ENCODE assay signal across 1 cellular context in the genomic region with DNA sequence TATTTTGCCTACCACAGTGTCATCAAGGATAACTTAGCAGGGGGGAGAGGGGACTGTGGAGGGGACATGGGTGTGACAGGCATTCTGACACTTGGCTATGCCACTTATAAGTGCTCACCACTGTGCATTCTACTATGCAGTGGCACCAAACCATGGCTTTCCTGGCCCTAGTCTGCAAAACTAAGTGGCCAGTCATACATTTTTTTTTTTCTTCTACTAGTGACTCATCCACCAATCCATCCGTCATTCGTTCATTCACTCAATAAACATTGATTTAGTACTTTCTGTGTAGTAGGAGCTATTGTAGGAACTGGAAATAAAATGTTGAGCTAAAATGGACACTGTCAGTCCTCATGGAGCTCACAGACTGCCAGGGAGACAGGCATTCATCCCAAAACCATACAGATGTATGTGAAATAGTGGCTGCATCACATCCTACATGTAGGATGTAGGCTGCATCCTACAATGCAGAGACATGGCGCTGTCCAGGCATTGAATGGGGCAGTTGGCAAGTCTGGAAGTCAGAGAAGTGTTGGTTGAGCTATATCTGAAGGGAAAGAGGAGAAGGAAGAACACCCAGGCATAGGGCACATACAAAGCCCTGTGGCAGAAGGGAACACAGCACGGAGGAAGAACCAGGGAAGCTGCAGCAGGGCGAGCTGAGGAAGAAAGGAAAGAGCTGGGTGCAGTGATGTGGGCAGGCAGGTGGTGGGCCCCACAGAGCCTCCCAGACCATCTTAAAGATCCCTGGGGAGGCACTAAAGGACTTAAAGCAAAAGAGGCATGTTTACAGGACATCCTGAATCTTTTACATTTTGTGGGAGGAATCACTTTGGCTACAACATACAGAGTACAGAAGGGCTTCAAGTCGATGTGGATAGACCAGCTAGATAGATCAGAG.
TF ChIP-seq lines count a peak whose summit lies in the region.

No MANE protein-coding gene starts in this region.

TF ChIP-seq in SK-N-SH, 30 proteins besides CTCF, POLR2A, EP300 and RAD21 (continued from another document):
- TF ChIP-seq, protein P1, sequence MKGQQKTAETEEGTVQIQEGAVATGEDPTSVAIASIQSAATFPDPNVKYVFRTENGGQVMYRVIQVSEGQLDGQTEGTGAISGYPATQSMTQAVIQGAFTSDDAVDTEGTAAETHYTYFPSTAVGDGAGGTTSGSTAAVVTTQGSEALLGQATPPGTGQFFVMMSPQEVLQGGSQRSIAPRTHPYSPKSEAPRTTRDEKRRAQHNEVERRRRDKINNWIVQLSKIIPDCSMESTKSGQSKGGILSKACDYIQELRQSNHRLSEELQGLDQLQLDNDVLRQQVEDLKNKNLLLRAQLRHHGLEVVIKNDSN (IDR thresholded peaks at IDR 0.05; ENCODE audit: borderline replicate concordance, low read depth): no peak
- TF ChIP-seq, protein P2, sequence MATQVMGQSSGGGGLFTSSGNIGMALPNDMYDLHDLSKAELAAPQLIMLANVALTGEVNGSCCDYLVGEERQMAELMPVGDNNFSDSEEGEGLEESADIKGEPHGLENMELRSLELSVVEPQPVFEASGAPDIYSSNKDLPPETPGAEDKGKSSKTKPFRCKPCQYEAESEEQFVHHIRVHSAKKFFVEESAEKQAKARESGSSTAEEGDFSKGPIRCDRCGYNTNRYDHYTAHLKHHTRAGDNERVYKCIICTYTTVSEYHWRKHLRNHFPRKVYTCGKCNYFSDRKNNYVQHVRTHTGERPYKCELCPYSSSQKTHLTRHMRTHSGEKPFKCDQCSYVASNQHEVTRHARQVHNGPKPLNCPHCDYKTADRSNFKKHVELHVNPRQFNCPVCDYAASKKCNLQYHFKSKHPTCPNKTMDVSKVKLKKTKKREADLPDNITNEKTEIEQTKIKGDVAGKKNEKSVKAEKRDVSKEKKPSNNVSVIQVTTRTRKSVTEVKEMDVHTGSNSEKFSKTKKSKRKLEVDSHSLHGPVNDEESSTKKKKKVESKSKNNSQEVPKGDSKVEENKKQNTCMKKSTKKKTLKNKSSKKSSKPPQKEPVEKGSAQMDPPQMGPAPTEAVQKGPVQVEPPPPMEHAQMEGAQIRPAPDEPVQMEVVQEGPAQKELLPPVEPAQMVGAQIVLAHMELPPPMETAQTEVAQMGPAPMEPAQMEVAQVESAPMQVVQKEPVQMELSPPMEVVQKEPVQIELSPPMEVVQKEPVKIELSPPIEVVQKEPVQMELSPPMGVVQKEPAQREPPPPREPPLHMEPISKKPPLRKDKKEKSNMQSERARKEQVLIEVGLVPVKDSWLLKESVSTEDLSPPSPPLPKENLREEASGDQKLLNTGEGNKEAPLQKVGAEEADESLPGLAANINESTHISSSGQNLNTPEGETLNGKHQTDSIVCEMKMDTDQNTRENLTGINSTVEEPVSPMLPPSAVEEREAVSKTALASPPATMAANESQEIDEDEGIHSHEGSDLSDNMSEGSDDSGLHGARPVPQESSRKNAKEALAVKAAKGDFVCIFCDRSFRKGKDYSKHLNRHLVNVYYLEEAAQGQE (IDR thresholded peaks at IDR 0.05; ENCODE audit: low read depth, low read length): peak; percentile 52; the same call in 1 of the 2 replicates
- no peak for TF ChIP-seq RFX5 (IDR thresholded peaks at IDR 0.05; ENCODE audit: low read length)
- TF ChIP-seq TEAD4 (IDR thresholded peaks at IDR 0.05; ENCODE audit: borderline replicate concordance, insufficient read depth): no peak
- TF ChIP-seq FOXM1 (IDR thresholded peaks at IDR 0.05; ENCODE audit: low read depth): no peak
- TF ChIP-seq, protein P3, sequence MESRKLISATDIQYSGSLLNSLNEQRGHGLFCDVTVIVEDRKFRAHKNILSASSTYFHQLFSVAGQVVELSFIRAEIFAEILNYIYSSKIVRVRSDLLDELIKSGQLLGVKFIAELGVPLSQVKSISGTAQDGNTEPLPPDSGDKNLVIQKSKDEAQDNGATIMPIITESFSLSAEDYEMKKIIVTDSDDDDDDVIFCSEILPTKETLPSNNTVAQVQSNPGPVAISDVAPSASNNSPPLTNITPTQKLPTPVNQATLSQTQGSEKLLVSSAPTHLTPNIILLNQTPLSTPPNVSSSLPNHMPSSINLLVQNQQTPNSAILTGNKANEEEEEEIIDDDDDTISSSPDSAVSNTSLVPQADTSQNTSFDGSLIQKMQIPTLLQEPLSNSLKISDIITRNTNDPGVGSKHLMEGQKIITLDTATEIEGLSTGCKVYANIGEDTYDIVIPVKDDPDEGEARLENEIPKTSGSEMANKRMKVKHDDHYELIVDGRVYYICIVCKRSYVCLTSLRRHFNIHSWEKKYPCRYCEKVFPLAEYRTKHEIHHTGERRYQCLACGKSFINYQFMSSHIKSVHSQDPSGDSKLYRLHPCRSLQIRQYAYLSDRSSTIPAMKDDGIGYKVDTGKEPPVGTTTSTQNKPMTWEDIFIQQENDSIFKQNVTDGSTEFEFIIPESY (IDR thresholded peaks at IDR 0.05; ENCODE audit: borderline replicate concordance, low read depth): no peak
- TF ChIP-seq, protein P4, sequence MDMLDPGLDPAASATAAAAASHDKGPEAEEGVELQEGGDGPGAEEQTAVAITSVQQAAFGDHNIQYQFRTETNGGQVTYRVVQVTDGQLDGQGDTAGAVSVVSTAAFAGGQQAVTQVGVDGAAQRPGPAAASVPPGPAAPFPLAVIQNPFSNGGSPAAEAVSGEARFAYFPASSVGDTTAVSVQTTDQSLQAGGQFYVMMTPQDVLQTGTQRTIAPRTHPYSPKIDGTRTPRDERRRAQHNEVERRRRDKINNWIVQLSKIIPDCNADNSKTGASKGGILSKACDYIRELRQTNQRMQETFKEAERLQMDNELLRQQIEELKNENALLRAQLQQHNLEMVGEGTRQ (IDR thresholded peaks at IDR 0.05; ENCODE audit: borderline replicate concordance, low read depth, low read length): no peak
- TF ChIP-seq MEF2A (IDR thresholded peaks at IDR 0.05; ENCODE audit: borderline replicate concordance, low read depth): no peak
- no peak for TF ChIP-seq RXRA (IDR thresholded peaks at IDR 0.05; ENCODE audit: borderline replicate concordance, low read depth)
- peak; percentile 51 for TF ChIP-seq JUND (IDR thresholded peaks at IDR 0.05)
- no peak for TF ChIP-seq FOXJ3 (CRISPR knock-in tag; IDR thresholded peaks at IDR 0.05)
- no peak for TF ChIP-seq CHD2 (IDR thresholded peaks at IDR 0.05; ENCODE audit: low read length, partially characterized antibody)
- no peak for TF ChIP-seq POLR2AphosphoS5 (IDR thresholded peaks at IDR 0.05; ENCODE audit: low read depth, low read length)
- TF ChIP-seq, protein P5, sequence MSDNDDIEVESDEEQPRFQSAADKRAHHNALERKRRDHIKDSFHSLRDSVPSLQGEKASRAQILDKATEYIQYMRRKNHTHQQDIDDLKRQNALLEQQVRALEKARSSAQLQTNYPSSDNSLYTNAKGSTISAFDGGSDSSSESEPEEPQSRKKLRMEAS (IDR thresholded peaks at IDR 0.05; ENCODE audit: low read depth): no peak
- no peak for TF ChIP-seq NFIC (IDR thresholded peaks at IDR 0.05; ENCODE audit: borderline replicate concordance)
